Comparison of ENCODE assay signal across 17 cellular contexts in the genomic region with DNA sequence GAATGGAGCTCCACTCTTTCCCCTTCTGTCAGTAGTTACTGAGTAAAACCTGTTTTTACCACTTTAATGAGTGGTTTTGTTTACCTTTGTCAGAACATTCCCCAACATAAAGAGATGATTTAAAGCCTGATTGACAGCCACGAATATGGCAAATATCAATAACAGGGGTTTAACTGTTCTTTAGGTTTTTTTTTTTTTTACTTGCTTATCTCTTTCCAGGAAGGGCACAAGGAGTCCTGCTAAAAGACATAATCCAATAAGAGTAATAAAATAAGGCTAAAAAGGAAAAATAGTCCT.
"Had no signal": no experiment of that assay in that cellular context is flagged by ENCODE, and none has a peak within 500 bp of the region (broad histone marks: within the 10 kb centered on the region; RNA-seq: fewer than 3 reads in every experiment).

No MANE protein-coding gene starts in this region.

- H3K27ac ChIP-seq: pancreas, right lobe of liver, stomach, WERI-Rb-1 had no signal

- H3K4me3 Mint-ChIP-seq: activated naive CD8-positive, alpha-beta T cell; effector memory CD8-positive, alpha-beta T cell; T-cell had no signal

- H3K9me3 ChIP-seq: pancreas, right lobe of liver, stomach had no signal

- H3K27ac Mint-ChIP-seq: activated naive CD8-positive, alpha-beta T cell; effector memory CD8-positive, alpha-beta T cell; T-cell had no signal

- H3K4me1 Mint-ChIP-seq: T-cell had no signal

- H3K36me3 ChIP-seq: cardiac muscle cell, pancreas, right lobe of liver, stomach, WERI-Rb-1 had no signal

- H3K9me3 Mint-ChIP-seq: effector memory CD8-positive, alpha-beta T cell; T-cell had no signal

- H3K36me3 Mint-ChIP-seq: activated naive CD8-positive, alpha-beta T cell; T-cell had no signal

- H3K4me3 ChIP-seq: cardiac muscle cell, lung, pancreas, right lobe of liver, stomach had no signal

- DNase-seq: activated CD4-positive, alpha-beta T cell treated with anti-CD3 and anti-CD28 coated beads for 1 hour; activated CD4-positive, alpha-beta T cell treated with anti-CD3 and anti-CD28 coated beads, Interleukin-2, amount 50 U/mL, for 48 hours; effector memory CD8-positive, alpha-beta T cell; hypothalamus; midbrain; pancreas; right lobe of liver; small intestine; stimulated activated CD4-positive, alpha-beta T cell treated with anti-CD3 and anti-CD28 coated beads, Interleukin-4, amount 100 ng/mL, for 1 hour; stomach; T-cell; WERI-Rb-1 had no signal

- H3K27me3 ChIP-seq: cardiac muscle cell, pancreas, right lobe of liver, stomach had no signal

- ATAC-seq: effector memory CD8-positive, alpha-beta T cell; left lobe of liver; pancreas; right lobe of liver; SK-N-SH treated with all-trans-retinoic acid at 6 μM for 48 hours; T-cell had no signal

- H3K4me1 ChIP-seq: pancreas, right lobe of liver had no signal

- H3K27me3 Mint-ChIP-seq: activated naive CD8-positive, alpha-beta T cell had no signal
